Comparison of ENCODE assay signal across 1 cellular context in the genomic region with DNA sequence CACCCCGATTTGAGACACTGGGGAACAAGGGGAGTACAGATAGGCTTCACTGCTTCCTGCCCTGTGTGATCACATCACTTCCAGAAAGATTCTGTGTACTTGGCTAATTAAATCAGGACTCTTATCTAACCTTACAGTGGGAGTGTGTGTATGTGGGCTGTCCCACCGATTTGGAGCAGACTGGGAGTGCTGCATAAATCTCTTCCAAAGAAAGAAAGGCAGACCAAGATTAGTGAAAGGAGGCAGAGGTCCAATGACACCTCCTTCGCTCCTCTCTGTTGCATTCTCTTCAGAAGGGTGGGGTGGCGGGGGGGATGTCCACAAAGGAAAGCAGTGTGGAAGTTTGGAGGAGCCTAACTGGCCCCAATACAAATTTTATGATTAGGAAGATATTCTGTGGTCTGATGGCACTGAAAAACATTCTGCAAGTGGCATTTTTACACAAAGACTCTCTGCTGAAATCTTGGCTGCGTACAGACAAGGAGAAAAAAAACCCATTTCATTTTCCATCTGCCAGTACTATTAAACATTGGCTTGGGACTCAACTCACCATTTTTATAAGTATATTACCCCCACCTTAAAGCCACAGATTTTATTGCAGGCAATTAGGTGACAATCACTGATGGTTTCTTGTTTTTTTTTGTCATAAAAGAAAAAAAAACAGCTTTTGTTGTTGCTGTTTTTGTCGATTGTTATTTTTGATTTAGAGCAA.
TF ChIP-seq lines count a peak whose summit lies in the region.

No MANE protein-coding gene starts in this region.

TF ChIP-seq in GM23338, 12 proteins besides CTCF, POLR2A, EP300 and RAD21 (continued from another document):
- TF ChIP-seq, protein P1, sequence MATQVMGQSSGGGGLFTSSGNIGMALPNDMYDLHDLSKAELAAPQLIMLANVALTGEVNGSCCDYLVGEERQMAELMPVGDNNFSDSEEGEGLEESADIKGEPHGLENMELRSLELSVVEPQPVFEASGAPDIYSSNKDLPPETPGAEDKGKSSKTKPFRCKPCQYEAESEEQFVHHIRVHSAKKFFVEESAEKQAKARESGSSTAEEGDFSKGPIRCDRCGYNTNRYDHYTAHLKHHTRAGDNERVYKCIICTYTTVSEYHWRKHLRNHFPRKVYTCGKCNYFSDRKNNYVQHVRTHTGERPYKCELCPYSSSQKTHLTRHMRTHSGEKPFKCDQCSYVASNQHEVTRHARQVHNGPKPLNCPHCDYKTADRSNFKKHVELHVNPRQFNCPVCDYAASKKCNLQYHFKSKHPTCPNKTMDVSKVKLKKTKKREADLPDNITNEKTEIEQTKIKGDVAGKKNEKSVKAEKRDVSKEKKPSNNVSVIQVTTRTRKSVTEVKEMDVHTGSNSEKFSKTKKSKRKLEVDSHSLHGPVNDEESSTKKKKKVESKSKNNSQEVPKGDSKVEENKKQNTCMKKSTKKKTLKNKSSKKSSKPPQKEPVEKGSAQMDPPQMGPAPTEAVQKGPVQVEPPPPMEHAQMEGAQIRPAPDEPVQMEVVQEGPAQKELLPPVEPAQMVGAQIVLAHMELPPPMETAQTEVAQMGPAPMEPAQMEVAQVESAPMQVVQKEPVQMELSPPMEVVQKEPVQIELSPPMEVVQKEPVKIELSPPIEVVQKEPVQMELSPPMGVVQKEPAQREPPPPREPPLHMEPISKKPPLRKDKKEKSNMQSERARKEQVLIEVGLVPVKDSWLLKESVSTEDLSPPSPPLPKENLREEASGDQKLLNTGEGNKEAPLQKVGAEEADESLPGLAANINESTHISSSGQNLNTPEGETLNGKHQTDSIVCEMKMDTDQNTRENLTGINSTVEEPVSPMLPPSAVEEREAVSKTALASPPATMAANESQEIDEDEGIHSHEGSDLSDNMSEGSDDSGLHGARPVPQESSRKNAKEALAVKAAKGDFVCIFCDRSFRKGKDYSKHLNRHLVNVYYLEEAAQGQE (IDR thresholded peaks at IDR 0.05; ENCODE audit: unreplicated experiment), result no peak
